Comparison of ENCODE assay signal across 1 cellular context in the genomic region with DNA sequence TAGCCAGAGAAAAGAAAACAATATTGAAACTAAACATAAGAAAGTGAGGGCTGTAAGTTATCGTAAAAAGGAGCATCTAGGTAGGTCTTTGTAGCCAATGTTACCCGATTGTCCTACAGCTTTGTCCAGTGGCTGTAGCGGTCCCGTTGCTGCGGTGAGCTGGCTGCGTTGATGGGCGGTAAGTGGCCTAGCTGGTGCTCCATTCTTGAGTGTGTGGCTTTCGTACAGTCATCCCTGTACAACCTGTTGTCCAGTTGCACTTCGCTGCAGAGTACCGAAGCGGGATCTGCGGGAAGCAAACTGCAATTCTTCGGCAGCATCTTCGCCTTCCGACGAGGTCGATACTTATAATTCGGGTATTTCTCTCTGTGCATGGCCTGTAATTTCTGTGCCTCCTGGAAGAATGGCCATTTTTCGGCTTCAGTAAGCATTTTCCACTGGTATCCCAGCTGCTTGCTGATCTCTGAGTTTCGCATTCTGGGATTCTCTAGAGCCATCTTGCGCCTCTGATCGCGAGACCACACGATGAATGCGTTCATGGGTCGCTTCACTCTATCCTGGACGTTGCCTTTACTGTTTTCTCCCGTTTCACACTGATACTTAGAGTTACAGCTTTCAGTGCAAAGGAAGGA.
TF ChIP-seq lines count a peak whose summit lies in the region.

No MANE protein-coding gene starts in this region.

TF ChIP-seq in SK-N-SH treated with all-trans-retinoic acid at 6 μM for 48 hours, 23 proteins besides CTCF, POLR2A, EP300 and RAD21 (continued from another document):
- TF ChIP-seq RARB (CRISPR knock-in tag; IDR thresholded peaks at IDR 0.05) (no peak), ISL1 (CRISPR knock-in tag; IDR thresholded peaks at IDR 0.05) (no peak), ZFP30 (CRISPR knock-in tag; IDR thresholded peaks at IDR 0.05) (no peak), TOX (CRISPR knock-in tag; IDR thresholded peaks at IDR 0.05; ENCODE audit: borderline replicate concordance) (no peak), GLIS3 (CRISPR knock-in tag; IDR thresholded peaks at IDR 0.05) (no peak), ZC3H10 (CRISPR knock-in tag; IDR thresholded peaks at IDR 0.05) (no peak)
